24 cellular contexts compared by ENCODE assay signal in the genomic region with DNA sequence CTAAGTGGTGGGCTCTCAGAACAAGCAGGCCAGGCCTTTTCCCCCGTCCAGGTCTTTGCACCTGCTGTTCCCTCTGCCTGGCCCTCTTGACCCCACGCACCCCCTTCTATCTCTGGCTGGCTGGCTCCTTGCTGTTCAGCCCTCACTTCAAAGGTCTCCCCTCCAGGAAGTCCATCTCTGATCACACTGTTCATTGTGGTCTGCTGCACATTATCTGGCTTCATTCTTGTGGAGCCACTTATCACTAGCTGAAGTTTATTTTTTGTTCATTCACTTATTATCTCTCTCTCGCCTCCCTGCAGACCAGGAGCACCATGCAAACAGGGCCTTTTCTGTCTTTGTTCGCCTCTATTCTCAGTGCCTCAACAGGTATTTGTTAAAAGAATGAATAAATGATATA. TPM values are rescaled to one million over a fixed set of nuclear protein-coding genes. Genes with fewer than 3 reads are reported as not detected.
"Had no signal": no experiment of that assay in that cellular context is flagged by ENCODE, and none has a peak within 500 bp of the region (broad histone marks: within the 10 kb centered on the region; RNA-seq: fewer than 3 reads in every experiment).

No MANE protein-coding gene starts in this region.

- H3K27ac ChIP-seq: colonic mucosa, hepatocyte, parathyroid adenoma, psoas muscle, spleen, testis, tibial nerve had no signal

- H3K4me2 ChIP-seq: hepatocyte had no signal

- H3K27me3 ChIP-seq: colonic mucosa, hepatocyte, testis, tibial nerve had no signal

- H3K79me2 ChIP-seq: hepatocyte, parathyroid adenoma had no signal

- ATAC-seq: left colon; left ventricle myocardium superior; natural killer cell treated with Interleukin-12 subunit alpha and Interleukin-12 subunit beta and Interleukin-15 and Interleukin-18, amount 100 ng/mL, for 72 hours; psoas muscle; sciatic nerve; stimulated activated memory B cell treated with anti-CD40 and anti-IgM and Interleukin-4, amounts not matched to agents 10 μg/mL and 1 μg/mL and 100 μg/mL, for 72 hours had no signal

- H3K27ac Mint-ChIP-seq: natural killer cell treated with Interleukin-12 subunit alpha and Interleukin-12 subunit beta and Interleukin-15 and Interleukin-18, amount 100 ng/mL, for 72 hours; stimulated activated memory B cell treated with anti-CD40 and anti-IgM and Interleukin-4, amounts not matched to agents 10 μg/mL and 1 μg/mL and 100 μg/mL, for 72 hours; stimulated activated naive CD8-positive, alpha-beta T cell treated with anti-CD3 and anti-CD28 coated beads, Interleukin-15, Interleukin-2, amounts not matched to agents 100 ng/mL and 50 ng/mL, for 24 hours had no signal

- DNase-seq: colonic mucosa; dermis blood vessel endothelial cell; erythroblast; foreskin melanocyte; head of caudate nucleus; left colon; left ventricle myocardium superior; mesenchymal stem cell; midbrain; psoas muscle; retina; spleen; stimulated activated CD4-positive, alpha-beta T cell treated with anti-CD3 and anti-CD28 coated beads, Interleukin-15, amount 100 ng/mL, for 24 hours; stimulated activated CD4-positive, alpha-beta T cell treated with anti-CD3 and anti-CD28 coated beads, Interleukin-1b, Interleukin-23, amount 100 ng/mL, for 48 hours; stimulated activated CD4-positive, alpha-beta T cell treated with anti-CD3 and anti-CD28 coated beads, Interleukin-4, amount 100 ng/mL, for 24 hours; testis had no signal

- H2AFZ ChIP-seq: hepatocyte, parathyroid adenoma had no signal

- H3K9ac ChIP-seq: parathyroid adenoma had no signal

- H3K36me3 ChIP-seq: colonic mucosa, spleen, tibial nerve had no signal

- H3K4me1 Mint-ChIP-seq: stimulated activated memory B cell treated with anti-CD40 and anti-IgM and Interleukin-4, amounts not matched to agents 10 μg/mL and 1 μg/mL and 100 μg/mL, for 72 hours had no signal

- H3K4me3 ChIP-seq: colonic mucosa, hepatocyte, lung, psoas muscle, spleen, testis, tibial nerve had no signal

- H3K4me1 ChIP-seq: colonic mucosa, parathyroid adenoma, psoas muscle, spleen, testis had no signal

- H3K9me3 ChIP-seq: colonic mucosa, testis had no signal

- H3K4me3 Mint-ChIP-seq: natural killer cell treated with Interleukin-12 subunit alpha and Interleukin-12 subunit beta and Interleukin-15 and Interleukin-18, amount 100 ng/mL, for 72 hours; stimulated activated memory B cell treated with anti-CD40 and anti-IgM and Interleukin-4, amounts not matched to agents 10 μg/mL and 1 μg/mL and 100 μg/mL, for 72 hours; stimulated activated naive CD8-positive, alpha-beta T cell treated with anti-CD3 and anti-CD28 coated beads, Interleukin-15, Interleukin-2, amounts not matched to agents 100 ng/mL and 50 ng/mL, for 24 hours had no signal

RNA-seq across cellular contexts. Expression of gene SLC13A3, which starts 24.5 kb away (rescaled TPM):
- total RNA-seq: dermis blood vessel endothelial cell had no signal
